Comparison of ENCODE assay signal across 11 cellular contexts in genomic region chr19:35938282-35939224, GRCh38. TPM values are rescaled to one million over a fixed set of nuclear protein-coding genes. Genes with fewer than 3 reads are reported as not detected.
A peak's percentile ranks its signal among the peaks of the same experiment; 100 is the strongest.
DNase-seq lines count a peak whose midpoint lies in the region; TF ChIP-seq lines count a peak whose summit lies in the region.
"Had no signal": no experiment of that assay in that cellular context is flagged by ENCODE, and none has a peak within 500 bp of the region (broad histone marks: within the 10 kb centered on the region; RNA-seq: fewer than 3 reads in every experiment).

No MANE protein-coding gene starts in this region.

- intact Hi-C loops in activated CD4-positive, alpha-beta memory T cell treated with anti-CD3 and anti-CD28 coated beads for 36 hours (cut with micrococcal nuclease), result no loop called here

- POLR2A ChIA-PET in activated CD4-positive, alpha-beta memory T cell treated with anti-CD3 and anti-CD28 coated beads for 36 hours (lab: Charles Lee), result no interaction called here

- H3K27ac Mint-ChIP-seq in T-helper 2 cell treated with Interferon-gamma antibody and Interleukin-4, amounts not matched to agents 5 μg/mL and 100 μg/mL, for 36 hours, result peak overlapping the region; percentile 67
- no peak overlapping the region for H3K27ac Mint-ChIP-seq in activated CD4-positive, alpha-beta memory T cell treated with anti-CD3 and anti-CD28 coated beads for 36 hours

- H3K36me3 ChIP-seq in skeletal muscle tissue (ENCODE audit: control insufficient read depth in 3 of 3, insufficient read depth in 3 of 3, low read length in 3 of 3), result peaks cover 0 to 13% (median 6%) of the 10 kb centered on the region in 3 donors

- H3K4me3 Mint-ChIP-seq in T-helper 2 cell treated with Interferon-gamma antibody and Interleukin-4, amounts not matched to agents 5 μg/mL and 100 μg/mL, for 36 hours, result peak overlapping the region; percentile 84
- peak overlapping the region; percentile 56 for H3K4me3 Mint-ChIP-seq in activated CD4-positive, alpha-beta memory T cell treated with anti-CD3 and anti-CD28 coated beads for 36 hours

- CTCF ChIA-PET in activated CD4-positive, alpha-beta memory T cell treated with anti-CD3 and anti-CD28 coated beads for 36 hours (lab: Charles Lee), result interaction anchor here (1.2 kb wide), 1 partner anchor 20 kb away, joined by 4 read pairs; no protein-coding TSS in a partner anchor

- no peak overlapping the region for H3K27ac ChIP-seq in skeletal muscle tissue (ENCODE audit: low read depth, low read length)
- H3K27ac ChIP-seq: pancreas had no signal

- H3K9ac ChIP-seq in skeletal muscle tissue (ENCODE audit: low read depth in 1 of 3, low read length in 3 of 3), result peak overlapping the region in 1 of 3 donors; percentile 53

- H3K4me3 ChIP-seq in fibroblast of villous mesenchyme (ENCODE audit: low read depth, low read length) (peak overlapping the region; percentile 12), skeletal muscle tissue (ENCODE audit: low read length in 3 of 3) (peak overlapping the region; percentile 69 to 77 (median 73))

- no peaks in the 10 kb centered on the region for H3K9me3 Mint-ChIP-seq in T-helper 2 cell treated with Interferon-gamma antibody and Interleukin-4, amounts not matched to agents 5 μg/mL and 100 μg/mL, for 36 hours
- no peaks in the 10 kb centered on the region for H3K9me3 Mint-ChIP-seq in activated CD4-positive, alpha-beta memory T cell treated with anti-CD3 and anti-CD28 coated beads for 36 hours

- H3K9me3 ChIP-seq in skeletal muscle tissue (ENCODE audit: control insufficient read depth in 3 of 3, low read length in 3 of 3), result no peaks in the 10 kb centered on the region
- H3K9me3 ChIP-seq: pancreas had no signal

- no peak for DNase-seq in T-helper 2 cell treated with Interferon-gamma antibody and Interleukin-4, amounts not matched to agents 5 μg/mL and 100 μg/mL, for 36 hours (ENCODE audit: low spot score)
- no peak for DNase-seq in T-helper 2 cell
- no peak for DNase-seq in activated CD4-positive, alpha-beta memory T cell treated with anti-CD3 and anti-CD28 coated beads for 36 hours
- no peak for DNase-seq in fibroblast of villous mesenchyme (ENCODE audit: low read depth)
- DNase-seq in GDM1 (lab: John Stamatoyannopoulos, UW), result no peak
- no peak for DNase-seq in cerebellar nuclear complex (lab: John Stamatoyannopoulos, UW)
- DNase-seq in NCI-H2171 treated with DMSO at 0.1 percent for 48 hours (lab: John Stamatoyannopoulos, UW), result no peak
- DNase-seq: KG1 had no signal

- peaks cover 21% of the 10 kb centered on the region for H3K4me1 Mint-ChIP-seq in T-helper 2 cell treated with Interferon-gamma antibody and Interleukin-4, amounts not matched to agents 5 μg/mL and 100 μg/mL, for 36 hours (ENCODE audit: low read depth)
- peaks cover 28% of the 10 kb centered on the region for H3K4me1 Mint-ChIP-seq in activated CD4-positive, alpha-beta memory T cell treated with anti-CD3 and anti-CD28 coated beads for 36 hours (ENCODE audit: low read depth)

- no peak for TF ChIP-seq CTCF in fibroblast of villous mesenchyme (IDR thresholded peaks at IDR 0.05; ENCODE audit: insufficient read depth, low read depth, low read length)

- H3K36me3 Mint-ChIP-seq in T-helper 2 cell treated with Interferon-gamma antibody and Interleukin-4, amounts not matched to agents 5 μg/mL and 100 μg/mL, for 36 hours (ENCODE audit: low read depth), result peaks cover 5% of the 10 kb centered on the region
- peaks cover 3% of the 10 kb centered on the region for H3K36me3 Mint-ChIP-seq in activated CD4-positive, alpha-beta memory T cell treated with anti-CD3 and anti-CD28 coated beads for 36 hours

- no peaks in the 10 kb centered on the region for H3K27me3 ChIP-seq in skeletal muscle tissue (ENCODE audit: control insufficient read depth in 3 of 3, insufficient read depth in 3 of 3, low read length in 3 of 3)
- H3K27me3 ChIP-seq: pancreas had no signal

- peaks cover 26 to 38% (median 30%) of the 10 kb centered on the region in 3 donors for H3K4me1 ChIP-seq in skeletal muscle tissue (ENCODE audit: control insufficient read depth in 3 of 3, insufficient read depth in 3 of 3, low read length in 3 of 3)

- no peaks in the 10 kb centered on the region for H3K27me3 Mint-ChIP-seq in T-helper 2 cell treated with Interferon-gamma antibody and Interleukin-4, amounts not matched to agents 5 μg/mL and 100 μg/mL, for 36 hours (ENCODE audit: low read depth)
- no peaks in the 10 kb centered on the region for H3K27me3 Mint-ChIP-seq in activated CD4-positive, alpha-beta memory T cell treated with anti-CD3 and anti-CD28 coated beads for 36 hours

RNA-seq across cellular contexts. Expression of gene LRFN3, which starts 2.4 kb away (rescaled TPM):
- 1 to 10 TPM; 8.7 to 9.1 TPM for total RNA-seq in activated CD4-positive, alpha-beta memory T cell treated with anti-CD3 and anti-CD28 coated beads for 36 hours
- total RNA-seq in fibroblast of villous mesenchyme (3.5 and 6.8 TPM in 2 replicates), skeletal muscle tissue (0.52 TPM)

RNA-seq across cellular contexts. Expression of gene TYROBP, which starts 30.5 kb away (rescaled TPM):
- total RNA-seq in activated CD4-positive, alpha-beta memory T cell treated with anti-CD3 and anti-CD28 coated beads for 36 hours, result not detected
- total RNA-seq in fibroblast of villous mesenchyme (not detected in 2 replicates), skeletal muscle tissue (9.9 TPM)
- total RNA-seq: H7 had no signal

RNA-seq across cellular contexts. Expression of gene HCST, which starts 36.2 kb away (rescaled TPM):
- total RNA-seq in activated CD4-positive, alpha-beta memory T cell treated with anti-CD3 and anti-CD28 coated beads for 36 hours, result 10 to 100 TPM; 50.7 to 52.9 TPM
- total RNA-seq in fibroblast of villous mesenchyme (0.43 and 0.64 TPM in 2 replicates), skeletal muscle tissue (1.6 TPM)

RNA-seq across cellular contexts. Expression of gene NFKBID, which starts 38.2 kb away (rescaled TPM):
- 10 to 100 TPM; 66.7 to 70.9 TPM for total RNA-seq in activated CD4-positive, alpha-beta memory T cell treated with anti-CD3 and anti-CD28 coated beads for 36 hours
- total RNA-seq in fibroblast of villous mesenchyme, result 3.0 and 3.5 TPM in 2 replicates
- total RNA-seq in skeletal muscle tissue, result 3.7 TPM

RNA-seq across cellular contexts. Expression of gene SDHAF1, which starts 56.4 kb away (rescaled TPM):
- total RNA-seq in activated CD4-positive, alpha-beta memory T cell treated with anti-CD3 and anti-CD28 coated beads for 36 hours, result 10 to 100 TPM; 15.8 to 18.9 TPM
- 12.5 and 15.5 TPM in 2 replicates for total RNA-seq in fibroblast of villous mesenchyme
- 8.4 TPM for total RNA-seq in skeletal muscle tissue

Comparison
In these comparisons a context has a peak if more than half of its experiments do, and no peak if none do; other contexts are left out.
1. RNA of gene TYROBP, which starts 30.5 kb away (total RNA-seq): 9.9 TPM in skeletal muscle tissue (single experiment); not detected in activated CD4-positive, alpha-beta memory T cell treated with anti-CD3 and anti-CD28 coated beads for 36 hours and not detected in fibroblast of villous mesenchyme; every median in the first group is over 10 times any median in the second.
2. RNA of gene HCST, which starts 36.2 kb away (total RNA-seq): 50.7 to 52.9 TPM in activated CD4-positive, alpha-beta memory T cell treated with anti-CD3 and anti-CD28 coated beads for 36 hours; 1.6 TPM in skeletal muscle tissue (single experiment) and 0.43 to 0.64 TPM in fibroblast of villous mesenchyme; every median in the first group is over 10 times any median in the second.